20 cellular contexts compared by ENCODE assay signal in genomic region chr5:163385824-163386223, GRCh38.
"Had no signal": no experiment of that assay in that cellular context is flagged by ENCODE, and none has a peak within 500 bp of the region (broad histone marks: within the 10 kb centered on the region; RNA-seq: fewer than 3 reads in every experiment).

No MANE protein-coding gene starts in this region.

- H2AFZ ChIP-seq: hepatocyte, neural progenitor cell, parathyroid adenoma had no signal

- H3K27ac ChIP-seq: esophagus muscularis mucosa, foreskin keratinocyte, gastroesophageal sphincter, heart left ventricle, hepatocyte, left lung, neural progenitor cell, parathyroid adenoma, thoracic aorta, upper lobe of left lung had no signal

- H3K9ac ChIP-seq: neural progenitor cell, parathyroid adenoma had no signal

- DNase-seq: cerebellar nuclear complex; effector CD8-positive, alpha-beta T cell; foreskin keratinocyte; heart left ventricle; kidney; left lung; stimulated activated CD4-positive, alpha-beta T cell treated with anti-CD3 and anti-CD28 coated beads, Interleukin-2, amount 100 ng/mL, for 24 hours; stimulated activated CD4-positive, alpha-beta T cell treated with anti-CD3 and anti-CD28 coated beads, Interleukin-4, amount 100 ng/mL, for 24 hours; stimulated activated naive CD8-positive, alpha-beta T cell treated with anti-CD3 and anti-CD28 coated beads, Interleukin-15, Interleukin-2, amounts not matched to agents 100 U/mL and 50 U/mL, for 24 hours; upper lobe of left lung had no signal

- H3K9me3 Mint-ChIP-seq: natural killer cell treated with Interleukin-12 subunit alpha and Interleukin-12 subunit beta and Interleukin-15 and Interleukin-18, amount 100 ng/mL, for 72 hours had no signal

- H3K4me3 ChIP-seq: esophagus muscularis mucosa, gastroesophageal sphincter, heart left ventricle, hepatocyte, left lung, neural progenitor cell, thoracic aorta, tibial nerve, upper lobe of left lung had no signal

- H3K36me3 ChIP-seq: esophagus muscularis mucosa, gastroesophageal sphincter, heart left ventricle, left lung, neural progenitor cell, thoracic aorta, tibial nerve, upper lobe of left lung had no signal

- ATAC-seq: foreskin keratinocyte; gastroesophageal sphincter; left lung; natural killer cell treated with Interleukin-12 subunit alpha and Interleukin-12 subunit beta and Interleukin-15 and Interleukin-18, amount 100 ng/mL, for 72 hours; stimulated activated memory B cell treated with anti-CD40 and anti-IgM and Interleukin-4, amounts not matched to agents 10 μg/mL and 1 μg/mL and 100 μg/mL, for 72 hours; stimulated activated naive CD8-positive, alpha-beta T cell treated with anti-CD3 and anti-CD28 coated beads, Interleukin-15, Interleukin-2, amounts not matched to agents 100 U/mL and 50 U/mL, for 24 hours had no signal

- H3K36me3 Mint-ChIP-seq: natural killer cell treated with Interleukin-12 subunit alpha and Interleukin-12 subunit beta and Interleukin-15 and Interleukin-18, amount 100 ng/mL, for 72 hours; neural progenitor cell had no signal

- H3K4me3 Mint-ChIP-seq: natural killer cell treated with Interleukin-12 subunit alpha and Interleukin-12 subunit beta and Interleukin-15 and Interleukin-18, amount 100 ng/mL, for 72 hours; neural progenitor cell; stimulated activated memory B cell treated with anti-CD40 and anti-IgM and Interleukin-4, amounts not matched to agents 10 μg/mL and 1 μg/mL and 100 μg/mL, for 72 hours had no signal

- H3K27ac Mint-ChIP-seq: natural killer cell treated with Interleukin-12 subunit alpha and Interleukin-12 subunit beta and Interleukin-15 and Interleukin-18, amount 100 ng/mL, for 72 hours; neural progenitor cell; progenitor cell of endocrine pancreas; stimulated activated memory B cell treated with anti-CD40 and anti-IgM and Interleukin-4, amounts not matched to agents 10 μg/mL and 1 μg/mL and 100 μg/mL, for 72 hours had no signal

- H3K4me1 ChIP-seq: foreskin keratinocyte, gastroesophageal sphincter, left lung, neural progenitor cell, parathyroid adenoma, upper lobe of left lung had no signal

- H3K27me3 ChIP-seq: esophagus muscularis mucosa, foreskin keratinocyte, gastroesophageal sphincter, heart left ventricle, hepatocyte, left lung, neural progenitor cell, tibial nerve, upper lobe of left lung had no signal

- H3K9me3 ChIP-seq: esophagus muscularis mucosa, thoracic aorta, upper lobe of left lung had no signal

- H3K4me2 ChIP-seq: hepatocyte, neural progenitor cell had no signal

- H3K79me2 ChIP-seq: hepatocyte, parathyroid adenoma had no signal

- H3K27me3 Mint-ChIP-seq: progenitor cell of endocrine pancreas had no signal
